Comparison of ENCODE assay signal across 10 cellular contexts in the genomic region with DNA sequence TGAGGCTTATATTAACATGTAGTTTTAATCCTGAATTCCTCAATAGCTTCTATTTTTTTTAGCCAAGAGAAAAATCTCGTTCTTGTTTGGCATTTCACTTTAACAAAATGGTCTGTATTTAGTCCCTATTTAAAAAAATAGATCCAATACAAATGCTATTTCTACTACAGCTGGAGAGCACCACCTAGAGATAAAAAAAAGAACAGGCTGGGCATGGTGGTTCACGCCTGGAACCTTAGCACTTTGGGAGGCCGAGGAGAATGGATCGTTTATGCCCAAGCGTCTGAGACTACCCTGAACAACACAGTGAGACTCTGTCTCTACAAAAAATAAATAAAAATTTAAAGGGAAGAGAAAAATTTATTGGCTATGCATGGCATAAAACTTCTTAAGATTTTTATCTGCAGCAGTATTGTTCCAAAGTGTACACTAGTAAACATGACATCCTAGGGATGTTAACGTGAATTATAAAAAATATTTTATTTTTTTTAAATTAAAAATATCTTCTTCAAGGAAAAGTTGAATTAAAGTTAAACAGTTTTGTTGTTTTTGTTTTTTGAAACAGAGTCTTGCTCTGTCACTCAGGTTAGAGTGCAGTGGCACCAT. TPM values are rescaled to one million over a fixed set of nuclear protein-coding genes. Genes with fewer than 3 reads are reported as not detected.
DNase-seq lines count a peak whose midpoint lies in the region; ATAC-seq and TF ChIP-seq lines count a peak whose summit lies in the region.
"Had no signal": no experiment of that assay in that cellular context is flagged by ENCODE, and none has a peak within 500 bp of the region (broad histone marks: within the 10 kb centered on the region; RNA-seq: fewer than 3 reads in every experiment).

No MANE protein-coding gene starts in this region.

- H3K36me3 ChIP-seq in MG63 (peaks cover 65% of the 10 kb centered on the region), adrenal gland (replicated peaks in 1 of 2) (peaks cover 0 to 23% of the 10 kb centered on the region in 2 donors), right lobe of liver (peaks cover 0 to 26% (median 14%) of the 10 kb centered on the region in 4 donors), ovary (no peaks in the 10 kb centered on the region)

- peak; percentile 17 to 65 (median 60) for TF ChIP-seq CTCF in adrenal gland (IDR thresholded peaks at IDR 0.05)
- TF ChIP-seq CTCF in right lobe of liver (IDR thresholded peaks at IDR 0.05) = peak in 3 of 4 donors; percentile 28 to 40 (median 35)
- no peak for TF ChIP-seq CTCF in ovary (IDR thresholded peaks at IDR 0.05)

- ATAC-seq in right lobe of liver = no peak

- H3K4me1 ChIP-seq in adrenal gland (replicated peaks in 1 of 2) (peaks cover 11 to 16% of the 10 kb centered on the region in 2 donors), right lobe of liver (peaks cover 0 to 11% (median 0%) of the 10 kb centered on the region in 4 donors), ovary (ENCODE audit: insufficient read depth) (no peaks in the 10 kb centered on the region)

- H3K27ac ChIP-seq in adrenal gland (peak overlapping the region in 1 of 5 donors; percentile 13), right lobe of liver (no peak overlapping the region), ovary (no peak overlapping the region)
- H3K27ac ChIP-seq: BLaER1 treated with 17β-estradiol and CSF1 and Interleukin-3, amounts not matched to agents 10 nM and 100 nM had no signal

- WGBS in adrenal gland, 4 donors = 57 to 74% (median 67%) methylated on average over 6 of the region's 6 CpGs
- 69% methylated on average over 6 of the region's 6 CpGs for WGBS in right lobe of liver (ENCODE audit: insufficient coverage, low coverage, low lambda C conversion rate, missing lambda C conversion rate)
- WGBS in ovary, 3 donors = 53 to 59% (median 59%) methylated on average over 6 of the region's 6 CpGs

- TF ChIP-seq EP300 in ovary (IDR thresholded peaks at IDR 0.05) = no peak

- H3K27me3 ChIP-seq in MG63 (no peaks in the 10 kb centered on the region), adrenal gland (no peaks in the 10 kb centered on the region), right lobe of liver (no peaks in the 10 kb centered on the region), ovary (no peaks in the 10 kb centered on the region)
- H3K27me3 ChIP-seq: BLaER1 treated with 17β-estradiol and CSF1 and Interleukin-3, amounts not matched to agents 10 nM and 100 nM had no signal

- H3K4me3 ChIP-seq in MG63 (no peak overlapping the region), adrenal gland (no peak overlapping the region), right lobe of liver (no peak overlapping the region), ovary (no peak overlapping the region)
- H3K4me3 ChIP-seq: BLaER1 treated with 17β-estradiol and CSF1 and Interleukin-3, amounts not matched to agents 10 nM and 100 nM; skin epidermis had no signal

- DNase-seq in DMS79 treated with DMSO at 0.1 percent for 48 hours (lab: John Stamatoyannopoulos, UW) (peak; percentile 6), DMS79 (lab: John Stamatoyannopoulos, UW) (no peak), MG63 (peak; percentile 23), adrenal gland (peak in 1 of 7 donors; percentile 29), right lobe of liver (no peak), ovary (no peak), hypothalamus (lab: John Stamatoyannopoulos, UW) (no peak)
- no peak for DNase-seq in stimulated activated naive CD4-positive, alpha-beta T cell treated with Interleukin-2 at 50 U/mL for 16 hours (lab: John Stamatoyannopoulos, UW)

- intact Hi-C loops in adrenal gland (cut with DNase I) = loop anchor here (5.0 to 10.0 kb wide), 6 partner anchors 93 to 222 kb away; partner anchors contain the start of genes CTTNBP2NL (in 1 of the 2), RHOC (in 1 of the 2) and WNT2B (in 1 of the 2)
- intact Hi-C loops in right lobe of liver (cut with DNase I) = no loop called here
- intact Hi-C loops in ovary (cut with DNase I) = loop anchor here in 3 of 4 donors (5.0 to 10.0 kb wide), 4 partner anchors 93 to 220 kb away; partner anchors contain the start of genes WNT2B (in 3 of the 3), CTTNBP2NL (in 2 of the 3) and RHOC (in 1 of the 3)

- H3K9me3 ChIP-seq in MG63 = no peaks in the 10 kb centered on the region
- H3K9me3 ChIP-seq in adrenal gland (replicated peaks in 1 of 3) = no peaks in the 10 kb centered on the region
- H3K9me3 ChIP-seq in right lobe of liver = no peaks in the 10 kb centered on the region
- H3K9me3 ChIP-seq in ovary = no peaks in the 10 kb centered on the region
- H3K9me3 ChIP-seq: BLaER1 treated with 17β-estradiol and CSF1 and Interleukin-3, amounts not matched to agents 10 nM and 100 nM had no signal

- no peak for TF ChIP-seq POLR2A in adrenal gland (IDR thresholded peaks at IDR 0.05)
- TF ChIP-seq POLR2A in right lobe of liver (IDR thresholded peaks at IDR 0.05) = no peak
- TF ChIP-seq POLR2A in ovary (IDR thresholded peaks at IDR 0.05) = no peak

RNA-seq across cellular contexts. Expression of gene ST7L, which starts 4.4 kb away (rescaled TPM):
- 13.8 and 16.7 TPM in 2 replicates for total RNA-seq in MG63 (2014; rRNA removed; shearing (Covaris generic); ENCODE audit: low replicate concordance)
- 10 to 100 TPM; 14.0 to 35.3 (median 22.7) TPM for total RNA-seq in adrenal gland
- polyA plus RNA-seq in adrenal gland = 10 to 100 TPM; 16.4 to 30.7 (median 18.0) TPM
- total RNA-seq in right lobe of liver = 10 to 100 TPM in 2 of 6 experiments, 1 to 10 TPM in 4; 7.4 to 12.7 (median 8.6) TPM
- total RNA-seq in ovary = 10 to 100 TPM; 12.5 to 32.0 (median 22.3) TPM
- 10 to 100 TPM; 14.4 to 28.5 TPM for polyA plus RNA-seq in ovary

RNA-seq across cellular contexts. Expression of gene CAPZA1, which starts 5.1 kb away (rescaled TPM):
- total RNA-seq in MG63 (2014; rRNA removed; shearing (Covaris generic); ENCODE audit: low replicate concordance) = 362 and 392 TPM in 2 replicates
- total RNA-seq in adrenal gland (100 to 1,000 TPM in 3 of 8 donors, 10 to 100 TPM in 5; 65.2 to 129 (median 94.0) TPM), right lobe of liver (10 to 100 TPM; 34.8 to 85.8 (median 54.7) TPM), ovary (10 to 100 TPM; 54.0 to 81.2 (median 66.9) TPM)
- polyA plus RNA-seq in adrenal gland (100 to 1,000 TPM in 1 of 3 donors, 10 to 100 TPM in 2; 60.1 to 120 (median 64.0) TPM), ovary (10 to 100 TPM; 31.3 to 70.6 TPM)

RNA-seq across cellular contexts. Expression of gene MOV10, which starts 59.9 kb away (rescaled TPM):
- 25.6 and 39.7 TPM in 2 replicates for total RNA-seq in MG63 (2014; rRNA removed; shearing (Covaris generic); ENCODE audit: low replicate concordance)
- 10 to 100 TPM; 39.1 to 86.7 (median 58.1) TPM for total RNA-seq in adrenal gland
- 100 to 1,000 TPM in 2 of 3 donors, 10 to 100 TPM in 1; 43.7 to 372 (median 242) TPM for polyA plus RNA-seq in adrenal gland
- total RNA-seq in right lobe of liver = 10 to 100 TPM; 32.3 to 55.8 (median 46.2) TPM
- total RNA-seq in ovary = 10 to 100 TPM; 31.7 to 66.3 (median 53.5) TPM
- polyA plus RNA-seq in ovary = 10 to 100 TPM; 35.0 to 35.6 TPM

Comparison
In these comparisons a context has a peak if more than half of its experiments do, and no peak if none do; other contexts are left out.
1. DNase-seq: peak in DMS79 treated with DMSO at 0.1 percent for 48 hours (single experiment) and MG63 (single experiment); none in DMS79 (single experiment), right lobe of liver (0 of 3), ovary (0 of 5), stimulated activated naive CD4-positive, alpha-beta T cell treated with Interleukin-2 at 50 U/mL for 16 hours (single experiment) and hypothalamus (0 of 51).
2. CTCF ChIP-seq: peak in adrenal gland (6 of 6) and right lobe of liver (3 of 4); none in ovary (0 of 3).
3. intact Hi-C loops: an anchor here in adrenal gland (5.0 to 10.0 kb wide) and ovary (5.0 to 10.0 kb wide); none called in right lobe of liver.